ENCODE assay signal across 8 cellular contexts in genomic region chr6:31827286-31828079, GRCh38.
DNase-seq lines count a peak whose midpoint lies in the region; ATAC-seq lines count a peak whose summit lies in the region.

TSS of gene HSPA1B (plus strand) at chr6:31827738. CDS start at chr6:31827951, 213 bp downstream.

- ATAC-seq in HG03064 (IDR thresholded peaks at IDR 0.05; ENCODE audit: low read depth, unreplicated experiment) = peak; percentile 45

- peak within 1 kb of the TSS; percentile 63 for H3K4me3 ChIP-seq in iPS-11a (ENCODE audit: low read depth, low read length)
- peak within 1 kb of the TSS; percentile 69 for H3K4me3 ChIP-seq in skeletal muscle cell (ENCODE audit: low read depth, low read length)

- DNase-seq in NK-92 treated with Interleukin-12 subunit alpha and Interleukin-12 subunit beta, amount 100 ng/mL, for 24 hours (lab: John Stamatoyannopoulos, UW) = peak; percentile 63
- DNase-seq in NK-92 (lab: John Stamatoyannopoulos, UW; ENCODE audit: unreplicated experiment) (no peak), NCI-H2107 treated with DMSO at 0.1 percent for 48 hours (lab: John Stamatoyannopoulos, UW; ENCODE audit: unreplicated experiment) (peak; percentile 90), UCSD-AML1 (lab: John Stamatoyannopoulos, UW; ENCODE audit: unreplicated experiment) (peak; percentile 99), brain pericyte (ENCODE audit: low read depth, low spot score) (peak; percentile 100), skeletal muscle cell (ENCODE audit: low read depth) (peak; percentile 99)
